8 cellular contexts compared by ENCODE assay signal in the genomic region with DNA sequence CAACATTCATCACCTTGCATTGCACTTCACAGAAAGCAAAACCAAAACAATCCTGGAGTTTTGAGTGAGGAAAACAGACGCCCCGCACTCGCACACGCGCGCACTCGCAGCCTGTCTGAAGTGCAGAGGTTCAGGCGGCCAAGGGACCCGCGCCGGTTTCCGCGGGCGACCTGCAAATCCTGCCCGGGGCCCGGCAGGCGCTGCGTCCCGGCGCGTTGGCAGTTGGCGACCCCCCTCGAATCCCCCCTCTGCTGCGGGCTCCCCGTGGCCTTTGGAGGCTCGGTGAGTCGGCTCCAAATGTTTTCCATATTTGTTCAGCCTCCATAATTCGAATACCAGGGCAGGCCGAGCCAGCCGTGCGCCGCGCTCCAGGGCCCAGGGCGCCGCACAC. TPM values are rescaled to one million over a fixed set of nuclear protein-coding genes. Genes with fewer than 3 reads are reported as not detected.
A peak's percentile ranks its signal among the peaks of the same experiment; 100 is the strongest.
DNase-seq lines count a peak whose midpoint lies in the region; ATAC-seq and TF ChIP-seq lines count a peak whose summit lies in the region.

A gene with protein sequence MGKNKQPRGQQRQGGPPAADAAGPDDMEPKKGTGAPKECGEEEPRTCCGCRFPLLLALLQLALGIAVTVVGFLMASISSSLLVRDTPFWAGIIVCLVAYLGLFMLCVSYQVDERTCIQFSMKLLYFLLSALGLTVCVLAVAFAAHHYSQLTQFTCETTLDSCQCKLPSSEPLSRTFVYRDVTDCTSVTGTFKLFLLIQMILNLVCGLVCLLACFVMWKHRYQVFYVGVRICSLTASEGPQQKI (plus strand): TSS at position 324 of the 391 bp plus-strand sequence. CDS start 100 bp downstream, outside the sequence.

- H3K4me1 ChIP-seq in neural progenitor cell, result peaks cover 5% of the 10 kb centered on the region

- no peak within 1 kb of the TSS for H3K27ac ChIP-seq in neural progenitor cell

- no peaks in the 10 kb centered on the region for H3K36me3 ChIP-seq in neural progenitor cell

- H3K4me3 Mint-ChIP-seq in activated T-cell treated with anti-CD3 and anti-CD28 coated beads, Interleukin-2, amount 50 U/mL, for 72 hours, result peak within 1 kb of the TSS; percentile 88
- peak within 1 kb of the TSS; percentile 94 for H3K4me3 Mint-ChIP-seq in neural progenitor cell

- peaks cover 6% of the 10 kb centered on the region for H3K4me1 Mint-ChIP-seq in activated T-cell treated with anti-CD3 and anti-CD28 coated beads, Interleukin-2, amount 50 U/mL, for 72 hours (ENCODE audit: low read depth)
- peaks cover 15% of the 10 kb centered on the region for H3K4me1 Mint-ChIP-seq in neural progenitor cell

- no peaks in the 10 kb centered on the region for H4K20me1 ChIP-seq in neural progenitor cell (ENCODE audit: low read depth)

- no peaks in the 10 kb centered on the region for H3F3A ChIP-seq in neural progenitor cell (ENCODE audit: low read depth)

- H3K4me3 ChIP-seq in neural progenitor cell, result peak within 1 kb of the TSS; percentile 64

- peak; percentile 16 for DNase-seq in NOMO-1 treated with DMSO at 0.1 percent for 48 hours (lab: John Stamatoyannopoulos, UW; ENCODE audit: unreplicated experiment)
- DNase-seq in NOMO-1 treated with dmso at 0.1 percent for 144 hours (lab: John Stamatoyannopoulos, UW; ENCODE audit: unreplicated experiment), result no peak
- DNase-seq in activated T-cell treated with anti-CD3 and anti-CD28 coated beads, Interleukin-2, amount 50 U/mL, for 72 hours, result no peak
- peak; percentile 79 for DNase-seq in Right ventricle myocardium superior
- DNase-seq in neural progenitor cell (ENCODE audit: low spot score), result peak; percentile 62

- H3K36me3 Mint-ChIP-seq in activated T-cell treated with anti-CD3 and anti-CD28 coated beads, Interleukin-2, amount 50 U/mL, for 72 hours (ENCODE audit: insufficient read depth in 2 of 2), result no peaks in the 10 kb centered on the region
- H3K36me3 Mint-ChIP-seq in neural progenitor cell, result no peaks in the 10 kb centered on the region

- no peak for TF ChIP-seq CTCF in neural progenitor cell (IDR thresholded peaks at IDR 0.05)

- H2AFZ ChIP-seq in neural progenitor cell (replicated peaks), result peak within 1 kb of the TSS; percentile 96

- no peaks in the 10 kb centered on the region for H3K9me3 ChIP-seq in neural progenitor cell (ENCODE audit: low read depth)

- H3K27ac Mint-ChIP-seq in activated T-cell treated with anti-CD3 and anti-CD28 coated beads, Interleukin-2, amount 50 U/mL, for 72 hours, result no peak within 1 kb of the TSS
- peak within 1 kb of the TSS; percentile 98 for H3K27ac Mint-ChIP-seq in neural progenitor cell

- H3K9me3 Mint-ChIP-seq in activated T-cell treated with anti-CD3 and anti-CD28 coated beads, Interleukin-2, amount 50 U/mL, for 72 hours, result no peaks in the 10 kb centered on the region
- no peaks in the 10 kb centered on the region for H3K9me3 Mint-ChIP-seq in neural progenitor cell

- no peaks in the 10 kb centered on the region for H3K79me2 ChIP-seq in neural progenitor cell (ENCODE audit: low read depth)

- ATAC-seq in HG03354 (IDR thresholded peaks at IDR 0.05; ENCODE audit: poor library complexity, severe bottlenecking, unreplicated experiment) (peak; percentile 64), Right ventricle myocardium superior (ENCODE audit: poor library complexity) (peak; percentile 81), HG03439 (IDR thresholded peaks at IDR 0.05; ENCODE audit: unreplicated experiment) (no peak), GM19395 (IDR thresholded peaks at IDR 0.05; ENCODE audit: unreplicated experiment) (no peak)
- peak; percentile 48 to 55 for ATAC-seq in activated T-cell treated with anti-CD3 and anti-CD28 coated beads, Interleukin-2, amount 50 U/mL, for 72 hours (replicated peaks in 1 of 2)

- intact Hi-C loops in Right ventricle myocardium superior (cut with DNase I), result loop anchor here (10.0 kb wide), 1 partner anchor 70 kb away; a partner anchor contains a TSS

- H3K4me2 ChIP-seq in neural progenitor cell, result peak within 1 kb of the TSS; percentile 98

- H3K27me3 ChIP-seq in neural progenitor cell, result peaks cover 65% of the 10 kb centered on the region

- no peak within 1 kb of the TSS for H3K9ac ChIP-seq in neural progenitor cell

- H3K27me3 Mint-ChIP-seq in activated T-cell treated with anti-CD3 and anti-CD28 coated beads, Interleukin-2, amount 50 U/mL, for 72 hours (ENCODE audit: low read depth), result peaks cover 45% of the 10 kb centered on the region
- no peaks in the 10 kb centered on the region for H3K27me3 Mint-ChIP-seq in neural progenitor cell (ENCODE audit: insufficient read depth, low read depth)

RNA-seq across cellular contexts. Expression of the gene that starts here (rescaled TPM):
- not detected for total RNA-seq in activated T-cell treated with anti-CD3 and anti-CD28 coated beads, Interleukin-2, amount 50 U/mL, for 72 hours
- 51.5 TPM for total RNA-seq in Right ventricle myocardium superior
- 0.50 and 0.84 TPM in 2 replicates for total RNA-seq in neural progenitor cell (ENCODE audit: low replicate concordance)

Comparison
In these comparisons a context has a peak if more than half of its experiments do, and no peak if none do; other contexts are left out.
1. RNA of the gene that starts here (total RNA-seq): 51.5 TPM in Right ventricle myocardium superior (single experiment); 0.50 to 0.84 TPM in neural progenitor cell and not detected in activated T-cell treated with anti-CD3 and anti-CD28 coated beads, Interleukin-2, amount 50 U/mL, for 72 hours; every median in the first group is over 10 times any median in the second.
2. DNase-seq: peak in NOMO-1 treated with DMSO at 0.1 percent for 48 hours (single experiment) and Right ventricle myocardium superior (single experiment); none in NOMO-1 treated with dmso at 0.1 percent for 144 hours (single experiment) and activated T-cell treated with anti-CD3 and anti-CD28 coated beads, Interleukin-2, amount 50 U/mL, for 72 hours (0 of 2).
3. Peak in ATAC-seq in activated T-cell treated with anti-CD3 and anti-CD28 coated beads, Interleukin-2, amount 50 U/mL, for 72 hours; RNA of the gene not detected or under 1 TPM.
4. Peak in DNase-seq, H3K4me3 ChIP-seq and H3K4me2 ChIP-seq in neural progenitor cell; RNA of the gene not detected or under 1 TPM.
5. ATAC-seq: peak in HG03354 (single experiment) and Right ventricle myocardium superior (single experiment); none in HG03439 (single experiment) and GM19395 (single experiment).